In genomic region chr6:164887660-164888059, GRCh38 we compare ENCODE assay signal across 26 cellular contexts.
"Had no signal": no experiment of that assay in that cellular context is flagged by ENCODE, and none has a peak within 500 bp of the region (broad histone marks: within the 10 kb centered on the region; RNA-seq: fewer than 3 reads in every experiment).

No MANE protein-coding gene starts in this region.

- H3K4me3 ChIP-seq: stomach, suprapubic skin, testis, thoracic aorta, thyroid gland, tibial artery, tibial nerve, transverse colon, upper lobe of left lung, upper lobe of right lung, uterus, vagina had no signal

- DNase-seq: stimulated activated CD4-positive, alpha-beta T cell treated with anti-CD3 and anti-CD28 coated beads, Interleukin-2, amount 100 ng/mL, for 48 hours; stimulated activated CD4-positive, alpha-beta T cell treated with anti-CD3 and anti-CD28 coated beads, Interleukin-4, amount 100 ng/mL, for 1 hour; stimulated activated CD4-positive, alpha-beta T cell treated with anti-CD3 and anti-CD28 coated beads, Interleukin-4, amount 100 ng/mL, for 24 hours; stimulated activated CD4-positive, alpha-beta T cell treated with anti-CD3 and anti-CD28 coated beads, Interleukin-4, amount 100 ng/mL, for 4 hours; stimulated activated CD8-positive, alpha-beta memory T cell treated with anti-CD3 and anti-CD28 coated beads, Interleukin-4, amount 100 ng/mL, for 48 hours; stimulated activated naive B cell treated with anti-CD40 and anti-IgM and Interleukin-4, amounts not matched to agents 10 μg/mL and 1 μg/mL and 100 μg/mL, for 72 hours; stimulated activated naive CD4-positive, alpha-beta T cell; stimulated activated naive CD4-positive, alpha-beta T cell treated with Interleukin-2 at 50 U/mL for 16 hours; stimulated activated naive CD8-positive, alpha-beta T cell treated with anti-CD3 and anti-CD28 coated beads, Interleukin-15, amount 100 ng/mL, for 72 hours; stimulated activated naive CD8-positive, alpha-beta T cell treated with anti-CD3 and anti-CD28 coated beads, Interleukin-15, Interleukin-2, amounts not matched to agents 100 U/mL and 50 U/mL, for 24 hours; stomach; substantia nigra; testis; thyroid gland; tibial artery; transverse colon; trophoblast cell; upper lobe of left lung; upper lobe of right lung; uterus had no signal

- ATAC-seq: stimulated activated effector memory CD8-positive, alpha-beta T cell treated with anti-CD3 and anti-CD28 coated beads, Interleukin-12 subunit alpha, Interleukin-12 subunit beta, amount 100 ng/mL, for 72 hours; stimulated activated memory B cell treated with anti-CD40 and anti-IgM and Interleukin-4, amounts not matched to agents 10 μg/mL and 1 μg/mL and 100 μg/mL, for 72 hours; stimulated activated naive B cell treated with anti-CD40 and anti-IgM and Interleukin-4, amounts not matched to agents 10 μg/mL and 1 μg/mL and 100 μg/mL, for 72 hours; stimulated activated naive CD8-positive, alpha-beta T cell treated with anti-CD3 and anti-CD28 coated beads, Interleukin-15, amount 100 ng/mL, for 72 hours; stimulated activated naive CD8-positive, alpha-beta T cell treated with anti-CD3 and anti-CD28 coated beads, Interleukin-15, Interleukin-2, amounts not matched to agents 100 U/mL and 50 U/mL, for 24 hours; upper lobe of right lung had no signal

- H3K4me1 ChIP-seq: stomach, suprapubic skin, testis, thyroid gland, tibial artery, tibial nerve, transverse colon, upper lobe of left lung, upper lobe of right lung, uterus, vagina had no signal

- H3K27ac ChIP-seq: stomach, suprapubic skin, testis, thoracic aorta, thyroid gland, tibial artery, tibial nerve, transverse colon, upper lobe of left lung, upper lobe of right lung, uterus, vagina had no signal

- H3K9me3 ChIP-seq: stomach, suprapubic skin, testis, thoracic aorta, thyroid gland, tibial artery, tibial nerve, transverse colon, upper lobe of left lung, upper lobe of right lung, uterus, vagina had no signal

- H3K27me3 ChIP-seq: stomach, suprapubic skin, testis, thyroid gland, tibial artery, tibial nerve, transverse colon, upper lobe of left lung, upper lobe of right lung, uterus, vagina had no signal

- H3K36me3 ChIP-seq: stomach, suprapubic skin, thoracic aorta, thyroid gland, tibial artery, tibial nerve, transverse colon, upper lobe of left lung, upper lobe of right lung, uterus, vagina had no signal
